8 cellular contexts compared by ENCODE assay signal in the genomic region with DNA sequence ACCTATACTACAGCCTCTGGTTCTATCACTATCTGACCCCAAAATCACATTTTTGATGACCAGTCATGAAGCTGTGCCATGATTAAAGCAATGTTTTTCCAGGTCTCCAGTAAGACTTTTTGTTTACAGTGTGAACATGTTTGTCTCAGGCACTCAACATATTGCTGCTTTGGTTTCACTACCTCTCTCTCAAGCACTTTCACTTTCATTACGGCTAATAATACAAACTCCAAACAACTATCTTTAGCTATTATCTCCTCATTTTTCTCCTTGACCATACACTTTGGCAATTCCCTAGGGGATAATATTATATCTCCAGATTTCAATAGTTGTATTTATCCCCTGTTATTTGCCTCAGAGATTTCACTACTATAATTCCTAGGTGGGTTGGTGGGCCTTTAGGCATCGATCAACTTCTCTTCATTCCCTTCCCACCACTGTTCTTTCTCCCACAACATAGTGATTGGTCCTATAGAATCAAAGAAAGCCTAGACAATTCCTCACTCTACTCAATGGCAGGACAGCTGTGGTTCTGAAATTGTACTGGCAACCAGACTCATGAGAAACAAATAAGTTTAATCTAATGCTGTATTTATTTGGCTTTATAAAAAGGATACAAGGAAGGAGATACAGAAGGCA.
A peak's percentile ranks its signal among the peaks of the same experiment; 100 is the strongest.
DNase-seq lines count a peak whose midpoint lies in the region; ATAC-seq, FAIRE-seq and TF ChIP-seq lines count a peak whose summit lies in the region.

No MANE protein-coding gene starts in this region.

- H3K27me3 Mint-ChIP-seq in activated naive CD4-positive, alpha-beta T cell treated with anti-CD3 and anti-CD28 coated beads for 36 hours (ENCODE audit: low read depth), result no peaks in the 10 kb centered on the region

- peaks cover 4% of the 10 kb centered on the region for H3K9me3 Mint-ChIP-seq in activated naive CD4-positive, alpha-beta T cell treated with anti-CD3 and anti-CD28 coated beads for 36 hours

- FAIRE-seq in GM12892 (lab: Jason Lieb, UNC), result no peak

- intact Hi-C loops in esophagus muscularis mucosa (cut with DNase I), result no loop called here
- intact Hi-C loops in activated naive CD4-positive, alpha-beta T cell treated with anti-CD3 and anti-CD28 coated beads for 36 hours (cut with micrococcal nuclease), result no loop called here

- no peaks in the 10 kb centered on the region for H3K36me3 Mint-ChIP-seq in activated naive CD4-positive, alpha-beta T cell treated with anti-CD3 and anti-CD28 coated beads for 36 hours (ENCODE audit: low read depth)

- H3K4me1 Mint-ChIP-seq in activated naive CD4-positive, alpha-beta T cell treated with anti-CD3 and anti-CD28 coated beads for 36 hours (ENCODE audit: low read depth), result no peaks in the 10 kb centered on the region

- H3K27ac ChIP-seq in esophagus muscularis mucosa (replicated peaks in 1 of 4) (no peak overlapping the region), brain microvascular endothelial cell (no peak overlapping the region)

- H3K27me3 ChIP-seq in esophagus muscularis mucosa (no peaks in the 10 kb centered on the region), brain microvascular endothelial cell (replicated peaks) (no peaks in the 10 kb centered on the region)

- CTCF ChIA-PET in HEK293T (lab: Yijun Ruan, JAX), result no interaction called here
- CTCF ChIA-PET in activated naive CD4-positive, alpha-beta T cell treated with anti-CD3 and anti-CD28 coated beads for 36 hours (lab: Charles Lee), result no interaction called here

- TF ChIP-seq POLR2A in esophagus muscularis mucosa (IDR thresholded peaks at IDR 0.05; ENCODE audit: low read depth) (no peak), GM12892 (IDR thresholded peaks at IDR 0.05; ENCODE audit: low read depth, low read length) (no peak)

- no peak overlapping the region for H3K4me3 Mint-ChIP-seq in activated naive CD4-positive, alpha-beta T cell treated with anti-CD3 and anti-CD28 coated beads for 36 hours

- no peak for DNase-seq in Jurkat, Clone E6-1 (ENCODE audit: low read depth, low spot score)
- DNase-seq in esophagus muscularis mucosa (ENCODE audit: extremely low spot score) (no peak), HEK293T (ENCODE audit: extremely low spot score) (no peak), brain microvascular endothelial cell (no peak), GM12892 (ENCODE audit: insufficient read length) (no peak)
- DNase-seq in activated naive CD4-positive, alpha-beta T cell treated with anti-CD3 and anti-CD28 coated beads for 36 hours, result no peak

- no peaks in the 10 kb centered on the region for H3K9me3 ChIP-seq in esophagus muscularis mucosa

- H3K27ac Mint-ChIP-seq in activated naive CD4-positive, alpha-beta T cell treated with anti-CD3 and anti-CD28 coated beads for 36 hours, result no peak overlapping the region

- no peaks in the 10 kb centered on the region for H3K4me1 ChIP-seq in esophagus muscularis mucosa

- 71% methylated on average over 2 of the region's 2 CpGs for WGBS in esophagus muscularis mucosa

- in situ Hi-C loops in brain microvascular endothelial cell (cut with HindIII; ENCODE audit: low pct_ligation_motif_present, low sequenced_read_pairs), result no loop called here

- peak; percentile 78 for ATAC-seq in GM18499 (IDR thresholded peaks at IDR 0.05; ENCODE audit: insufficient read depth, unreplicated experiment)
- peak; percentile 89 for ATAC-seq in GM21526 (IDR thresholded peaks at IDR 0.05; ENCODE audit: low FRiP score, unreplicated experiment)

- no peak for TF ChIP-seq EP300 in esophagus muscularis mucosa (IDR thresholded peaks at IDR 0.05)

- TF ChIP-seq CTCF in esophagus muscularis mucosa (IDR thresholded peaks at IDR 0.05), result no peak
- no peak for TF ChIP-seq CTCF in brain microvascular endothelial cell (IDR thresholded peaks at IDR 0.05; ENCODE audit: low read depth, low read length, missing control alignments)

- POLR2A ChIA-PET in HEK293T (lab: Yijun Ruan, JAX), result no interaction called here

- H3K36me3 ChIP-seq in esophagus muscularis mucosa (no peaks in the 10 kb centered on the region), brain microvascular endothelial cell (replicated peaks) (no peaks in the 10 kb centered on the region)

- peak overlapping the region; percentile 5; the same call in 1 of the 2 replicates for H3K4me3 ChIP-seq in Jurkat, Clone E6-1 (ENCODE audit: low read length)
- peak overlapping the region in 3 of 4 donors; percentile 19 to 36 (median 21) for H3K4me3 ChIP-seq in esophagus muscularis mucosa
- H3K4me3 ChIP-seq in brain microvascular endothelial cell (ENCODE audit: low read depth, low read length), result no peak overlapping the region

TF ChIP-seq in HEK293T, 16 proteins besides CTCF, POLR2A, EP300 and RAD21:
- no peak for TF ChIP-seq SUZ12 (IDR thresholded peaks at IDR 0.05)
- no peak for TF ChIP-seq HDGF (IDR thresholded peaks at IDR 0.05; ENCODE audit: borderline replicate concordance)
- no peak for TF ChIP-seq CTBP1 (IDR thresholded peaks at IDR 0.05; ENCODE audit: borderline replicate concordance)
- TF ChIP-seq ARNT (IDR thresholded peaks at IDR 0.05), result no peak
- TF ChIP-seq FOXM1 (IDR thresholded peaks at IDR 0.05; ENCODE audit: borderline replicate concordance), result no peak
- no peak for TF ChIP-seq FOXA1 (IDR thresholded peaks at IDR 0.05)
